29 cellular contexts compared by ENCODE assay signal in genomic region chr2:39636306-39636705, GRCh38. TPM values are rescaled to one million over a fixed set of nuclear protein-coding genes. Genes with fewer than 3 reads are reported as not detected.
"Had no signal": no experiment of that assay in that cellular context is flagged by ENCODE, and none has a peak within 500 bp of the region (broad histone marks: within the 10 kb centered on the region; RNA-seq: fewer than 3 reads in every experiment).

No MANE protein-coding gene starts in this region.

- FAIRE-seq: islet of Langerhans, kidney, small intestine had no signal

- H3K4me3 Mint-ChIP-seq: immature natural killer cell; naive thymus-derived CD8-positive, alpha-beta T cell; nephron; neural crest cell; stimulated activated memory B cell treated with anti-CD40 and anti-IgM and Interleukin-4, amounts not matched to agents 10 μg/mL and 1 μg/mL and 100 μg/mL, for 72 hours; stimulated activated naive CD8-positive, alpha-beta T cell treated with anti-CD3 and anti-CD28 coated beads, Interleukin-15, amount 100 ng/mL, for 72 hours; type B pancreatic cell had no signal

- H3K27ac Mint-ChIP-seq: immature natural killer cell; naive thymus-derived CD8-positive, alpha-beta T cell; nephron; stimulated activated memory B cell treated with anti-CD40 and anti-IgM and Interleukin-4, amounts not matched to agents 10 μg/mL and 1 μg/mL and 100 μg/mL, for 72 hours; stimulated activated naive CD8-positive, alpha-beta T cell treated with anti-CD3 and anti-CD28 coated beads, Interleukin-15, amount 100 ng/mL, for 72 hours; type B pancreatic cell had no signal

- H2AFZ ChIP-seq: parathyroid adenoma had no signal

- H3K27me3 Mint-ChIP-seq: stimulated activated memory B cell treated with anti-CD40 and anti-IgM and Interleukin-4, amounts not matched to agents 10 μg/mL and 1 μg/mL and 100 μg/mL, for 72 hours; stimulated activated naive CD8-positive, alpha-beta T cell treated with anti-CD3 and anti-CD28 coated beads, Interleukin-15, amount 100 ng/mL, for 72 hours had no signal

- H3K27me3 ChIP-seq: left lung, right atrium auricular region, right lobe of liver, spleen, tibial nerve, uterus had no signal

- H3K9ac ChIP-seq: parathyroid adenoma had no signal

- H3K27ac ChIP-seq: left lung, lower lobe of right lung, parathyroid adenoma, psoas muscle, right atrium auricular region, right lobe of liver, spleen, tibial nerve, uterus had no signal

- H3K36me3 Mint-ChIP-seq: immature natural killer cell; naive thymus-derived CD8-positive, alpha-beta T cell; stimulated activated memory B cell treated with anti-CD40 and anti-IgM and Interleukin-4, amounts not matched to agents 10 μg/mL and 1 μg/mL and 100 μg/mL, for 72 hours; type B pancreatic cell had no signal

- H3K36me3 ChIP-seq: left lung, lower lobe of right lung, right atrium auricular region, right lobe of liver, spleen, tibial nerve, uterus had no signal

- H3K9me3 Mint-ChIP-seq: naive thymus-derived CD8-positive, alpha-beta T cell; nephron; neural crest cell; stimulated activated memory B cell treated with anti-CD40 and anti-IgM and Interleukin-4, amounts not matched to agents 10 μg/mL and 1 μg/mL and 100 μg/mL, for 72 hours; stimulated activated naive CD8-positive, alpha-beta T cell treated with anti-CD3 and anti-CD28 coated beads, Interleukin-15, amount 100 ng/mL, for 72 hours; type B pancreatic cell had no signal

- H3K79me2 ChIP-seq: parathyroid adenoma had no signal

- H3K4me1 Mint-ChIP-seq: immature natural killer cell; nephron; stimulated activated memory B cell treated with anti-CD40 and anti-IgM and Interleukin-4, amounts not matched to agents 10 μg/mL and 1 μg/mL and 100 μg/mL, for 72 hours; stimulated activated naive CD8-positive, alpha-beta T cell treated with anti-CD3 and anti-CD28 coated beads, Interleukin-15, amount 100 ng/mL, for 72 hours had no signal

- H3K4me1 ChIP-seq: left lung, lower lobe of right lung, parathyroid adenoma, spleen, uterus had no signal

- H3K4me3 ChIP-seq: left lung, lower lobe of right lung, psoas muscle, right atrium auricular region, right lobe of liver, spleen, tibial nerve, uterus had no signal

- ATAC-seq: left colon; left lung; lower lobe of right lung; naive thymus-derived CD8-positive, alpha-beta T cell; psoas muscle; right lobe of liver; stimulated activated memory B cell treated with anti-CD40 and anti-IgM and Interleukin-4, amounts not matched to agents 10 μg/mL and 1 μg/mL and 100 μg/mL, for 72 hours; stimulated activated naive CD8-positive, alpha-beta T cell treated with anti-CD3 and anti-CD28 coated beads, Interleukin-15, amount 100 ng/mL, for 72 hours had no signal

- DNase-seq: hypothalamus; immature natural killer cell; kidney; left colon; left lung; lower lobe of right lung; mammary epithelial cell; mesenchymal stem cell; naive thymus-derived CD8-positive, alpha-beta T cell; nucleus accumbens; psoas muscle; right lobe of liver; small intestine; spleen; stimulated activated CD4-positive, alpha-beta T cell treated with anti-CD3 and anti-CD28 coated beads, Interleukin-2, amount 100 ng/mL, for 48 hours; stimulated activated CD4-positive, alpha-beta T cell treated with anti-CD3 and anti-CD28 coated beads, Interleukin-4, amount 100 ng/mL, for 4 hours; stimulated activated CD8-positive, alpha-beta memory T cell treated with anti-CD3 and anti-CD28 coated beads, Interleukin-4, amount 100 ng/mL, for 48 hours; stimulated activated naive CD4-positive, alpha-beta T cell treated with Interleukin-2 at 50 U/mL for 16 hours; stimulated activated naive CD8-positive, alpha-beta T cell treated with anti-CD3 and anti-CD28 coated beads, Interleukin-15, amount 100 ng/mL, for 72 hours; substantia nigra; uterus had no signal

- H3K9me3 ChIP-seq: left lung, lower lobe of right lung, psoas muscle, right atrium auricular region, right lobe of liver, spleen, tibial nerve, uterus had no signal

RNA-seq across cellular contexts. Expression of gene TMEM178A, which starts 29.4 kb away (rescaled TPM):
- polyA plus RNA-seq: immature natural killer cell had no signal
